In genomic region chr12:131456301-131457027, GRCh38 we compare ENCODE assay signal across 20 cellular contexts.
DNase-seq lines count a peak whose midpoint lies in the region; TF ChIP-seq lines count a peak whose summit lies in the region.
"Had no signal": no experiment of that assay in that cellular context is flagged by ENCODE, and none has a peak within 500 bp of the region (broad histone marks: within the 10 kb centered on the region; RNA-seq: fewer than 3 reads in every experiment).

No MANE protein-coding gene starts in this region.

- H3K9me3 Mint-ChIP-seq in H9 = peaks cover 0 to 7% of the 10 kb centered on the region in 2 experiments; a peak in 3 of 5 replicates

- no peak overlapping the region for H3K18ac ChIP-seq in H9 (ENCODE audit: insufficient read length, low read depth, low read length)

- H3K14ac ChIP-seq in H9 (ENCODE audit: insufficient read depth, low read length) = no peak overlapping the region

- H4K20me1 ChIP-seq in H9 (ENCODE audit: control insufficient read depth, insufficient read depth, insufficient read length) = no peaks in the 10 kb centered on the region

- no CpG with 5 or more reads among the region's 24 CpGs for WGBS in H9 (ENCODE audit: extremely low coverage, insufficient read length, low lambda C conversion rate)
- 64 to 75% (median 69%) methylated on average over 10 to 24 of the region's 24 CpGs for WGBS in stomach, 5 donors

- H3K36me3 ChIP-seq in stomach (no peaks in the 10 kb centered on the region), SJCRH30 (no peaks in the 10 kb centered on the region)

- TF ChIP-seq EP300 in stomach (IDR thresholded peaks at IDR 0.05) = no peak

- TF ChIP-seq POLR2A in stomach (IDR thresholded peaks at IDR 0.05) = no peak

- no peak overlapping the region for H4K8ac ChIP-seq in H9 (replicated peaks; ENCODE audit: insufficient read length, low read depth, low read length)

- no peak overlapping the region for H2BK12ac ChIP-seq in H9 (ENCODE audit: insufficient read length, low read depth, low read length)

- no peak overlapping the region for H2AK5ac ChIP-seq in H9 (ENCODE audit: insufficient read length, low read length)

- in situ Hi-C loops in KBM-7 (cut with MboI; ENCODE audit: low pct_unique_long_range_greater_than_20kb, low sequenced_read_pairs) = no loop called here

- no peak overlapping the region for H2AFZ ChIP-seq in H9 (ENCODE audit: low read length)

- no peaks in the 10 kb centered on the region for H3K23me2 ChIP-seq in H9 (ENCODE audit: insufficient read length, low read depth, low read length, poor library complexity, severe bottlenecking)

- H2BK20ac ChIP-seq in H9 (ENCODE audit: low read depth, low read length, poor library complexity, severe bottlenecking) = no peak overlapping the region

- no peak overlapping the region for H2BK120ac ChIP-seq in H9 (ENCODE audit: low read depth, low read length, poor library complexity, severe bottlenecking)

- TF ChIP-seq CTCF in C4-2B (conservative IDR thresholded peaks at IDR 0.05) = no peak
- TF ChIP-seq CTCF in H9 (conservative IDR thresholded peaks at IDR 0.05) = no peak
- TF ChIP-seq CTCF in stomach (IDR thresholded peaks at IDR 0.05) = no peak

- no peak overlapping the region for H4K5ac ChIP-seq in H9 (ENCODE audit: insufficient read length, low read depth, low read length)

- intact Hi-C loops in stomach (cut with DNase I; ENCODE audit: low total_unique reads) = no loop called here

- H3K4me3 ChIP-seq in stomach (no peak overlapping the region), SJCRH30 (no peak overlapping the region)
- H3K4me3 ChIP-seq: GM12878 had no signal

- no peak overlapping the region for H2BK15ac ChIP-seq in H9 (ENCODE audit: low read depth, low read length)

- H3K4ac ChIP-seq in H9 (ENCODE audit: low read depth, low read length) = no peak overlapping the region

- H3K27me3 ChIP-seq in H9 (ENCODE audit: insufficient read depth, low read length) (no peaks in the 10 kb centered on the region), stomach (peaks cover 0 to 65% (median 17%) of the 10 kb centered on the region in 3 donors), SJCRH30 (no peaks in the 10 kb centered on the region)

- no peak overlapping the region for H3K4me2 ChIP-seq in H9 (ENCODE audit: insufficient read depth, insufficient read length, low read length)

- no peak overlapping the region for H3K56ac ChIP-seq in H9 (ENCODE audit: insufficient read length, low read depth, low read length)

- peaks cover 10% of the 10 kb centered on the region for H3K27me3 Mint-ChIP-seq in H9 (ENCODE audit: low read depth)

- no peak overlapping the region for H3K4me3 Mint-ChIP-seq in H9
- H3K4me3 Mint-ChIP-seq: CD4-positive, CD25-positive, alpha-beta regulatory T cell had no signal

- H4K91ac ChIP-seq in H9 (ENCODE audit: insufficient read length, low read depth, low read length) = no peak overlapping the region

- no peaks in the 10 kb centered on the region for H3K36me3 Mint-ChIP-seq in H9 (ENCODE audit: insufficient read depth in 1 of 3, low read depth in 3 of 3)
- H3K36me3 Mint-ChIP-seq: CD4-positive, CD25-positive, alpha-beta regulatory T cell had no signal

- H3K79me2 ChIP-seq in H9 (ENCODE audit: insufficient read depth, low read length) = no peaks in the 10 kb centered on the region

- H3K9me3 ChIP-seq in H9 (ENCODE audit: control insufficient read depth, low read depth, low read length) (no peaks in the 10 kb centered on the region), stomach (peaks cover 0 to 3% (median 0%) of the 10 kb centered on the region in 4 donors), SJCRH30 (replicated peaks) (no peaks in the 10 kb centered on the region)

- H3K4me1 ChIP-seq in H9 (ENCODE audit: insufficient read depth, low read length) = no peaks in the 10 kb centered on the region
- H3K4me1 ChIP-seq in stomach = no peaks in the 10 kb centered on the region
- H3K4me1 ChIP-seq in SJCRH30 = no peaks in the 10 kb centered on the region

- H2BK5ac ChIP-seq in H9 (ENCODE audit: insufficient read length, low read length) = no peak overlapping the region

- H3K4me1 Mint-ChIP-seq in H9 = peaks cover 12 to 26% of the 10 kb centered on the region in 2 experiments
- H3K4me1 Mint-ChIP-seq: CD4-positive, CD25-positive, alpha-beta regulatory T cell had no signal

- H3K9ac ChIP-seq in H9 (ENCODE audit: extremely low read depth, insufficient read length, low read length) = no peak overlapping the region

- H3K27ac ChIP-seq in C4-2B (peak overlapping the region; percentile 97), H9 (ENCODE audit: insufficient read length, low read depth, low read length) (no peak overlapping the region), stomach (no peak overlapping the region), SJCRH30 (no peak overlapping the region)

- no peak overlapping the region; a peak in 1 of 7 replicates for H3K27ac Mint-ChIP-seq in H9
- H3K27ac Mint-ChIP-seq: CD4-positive, CD25-positive, alpha-beta regulatory T cell had no signal

- peak; percentile 24 for DNase-seq in H9
- peak; percentile 50 for DNase-seq in islet precursor cell
- peak; percentile 18 for DNase-seq in stomach
- no peak for DNase-seq in SJCRH30
- DNase-seq in OCI-M2 (lab: John Stamatoyannopoulos, UW; ENCODE audit: unreplicated experiment) = no peak
- DNase-seq in KBM-7 = no peak
- DNase-seq: CD4-positive, CD25-positive, alpha-beta regulatory T cell; DMS53; GDM1; Kasumi-1; MV-4-11; NCI-H1105; NCI-H146; NCI-H1930; NCI-H2107; NCI-H524; NCI-H748 treated with DMSO at 0.1 percent for 48 hours; PC-3 had no signal

- no peak overlapping the region for H3T11ph ChIP-seq in H9 (ENCODE audit: low read length)

- no peak overlapping the region for H3K23ac ChIP-seq in H9 (ENCODE audit: insufficient read length, low read depth, low read length)

- no peaks in the 10 kb centered on the region for H3K79me1 ChIP-seq in H9 (ENCODE audit: insufficient read depth, low read depth, low read length, poor library complexity, severe bottlenecking)

Comparison
In these comparisons a context has a peak if more than half of its experiments do, and no peak if none do; other contexts are left out.
1. DNase-seq: peak in H9 (single experiment), islet precursor cell (single experiment) and stomach (single experiment); none in SJCRH30 (0 of 2), OCI-M2 (single experiment) and KBM-7 (single experiment).